ENCODE assay signal across 2 cellular contexts in genomic region chr11:113895367-113896155, GRCh38.
TF ChIP-seq lines count a peak whose summit lies in the region.

No MANE protein-coding gene starts in this region.

TF ChIP-seq in SK-N-SH treated with all-trans-retinoic acid at 6 μM for 48 hours, 23 proteins besides CTCF, POLR2A, EP300 and RAD21 (continued from another document):
- TF ChIP-seq ZNF70 (CRISPR knock-in tag; IDR thresholded peaks at IDR 0.05), result no peak
- no peak for TF ChIP-seq OSR1 (CRISPR knock-in tag; IDR thresholded peaks at IDR 0.05)
- no peak for TF ChIP-seq TOX (CRISPR knock-in tag; IDR thresholded peaks at IDR 0.05; ENCODE audit: borderline replicate concordance)
- no peak for TF ChIP-seq CSRNP3 (CRISPR knock-in tag; IDR thresholded peaks at IDR 0.05)
- TF ChIP-seq, protein P1, sequence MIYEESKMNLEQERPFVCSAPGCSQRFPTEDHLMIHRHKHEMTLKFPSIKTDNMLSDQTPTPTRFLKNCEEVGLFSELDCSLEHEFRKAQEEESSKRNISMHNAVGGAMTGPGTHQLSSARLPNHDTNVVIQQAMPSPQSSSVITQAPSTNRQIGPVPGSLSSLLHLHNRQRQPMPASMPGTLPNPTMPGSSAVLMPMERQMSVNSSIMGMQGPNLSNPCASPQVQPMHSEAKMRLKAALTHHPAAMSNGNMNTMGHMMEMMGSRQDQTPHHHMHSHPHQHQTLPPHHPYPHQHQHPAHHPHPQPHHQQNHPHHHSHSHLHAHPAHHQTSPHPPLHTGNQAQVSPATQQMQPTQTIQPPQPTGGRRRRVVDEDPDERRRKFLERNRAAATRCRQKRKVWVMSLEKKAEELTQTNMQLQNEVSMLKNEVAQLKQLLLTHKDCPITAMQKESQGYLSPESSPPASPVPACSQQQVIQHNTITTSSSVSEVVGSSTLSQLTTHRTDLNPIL (CRISPR knock-in tag; IDR thresholded peaks at IDR 0.05; ENCODE audit: low read depth), result no peak
- TF ChIP-seq ZFP30 (CRISPR knock-in tag; IDR thresholded peaks at IDR 0.05), result no peak
- no peak for TF ChIP-seq PPARA (CRISPR knock-in tag; IDR thresholded peaks at IDR 0.05; ENCODE audit: borderline replicate concordance)
- TF ChIP-seq BACH2 (CRISPR knock-in tag; IDR thresholded peaks at IDR 0.05; ENCODE audit: borderline replicate concordance), result no peak
TF ChIP-seq in SK-N-SH treated with all-trans-retinoic acid at 6 μM for 48 hours: peak in this region for 0.

TF ChIP-seq in SK-N-SH, 30 proteins besides CTCF, POLR2A, EP300 and RAD21:
- TF ChIP-seq USF2 (IDR thresholded peaks at IDR 0.05; ENCODE audit: borderline replicate concordance, low read depth, low read length) (no peak), TAF1 (IDR thresholded peaks at IDR 0.05; ENCODE audit: borderline replicate concordance, low read depth, low read length) (no peak), SIN3A (IDR thresholded peaks at IDR 0.05; ENCODE audit: borderline replicate concordance, low read depth, low read length) (no peak), SMC3 (IDR thresholded peaks at IDR 0.05; ENCODE audit: low read depth, low read length) (no peak), MEF2A (IDR thresholded peaks at IDR 0.05; ENCODE audit: borderline replicate concordance, low read depth) (no peak), NRF1 (IDR thresholded peaks at IDR 0.05; ENCODE audit: low read depth, low read length) (no peak), MXI1 (IDR thresholded peaks at IDR 0.05; ENCODE audit: low read depth, low read length) (no peak), TCF12 (IDR thresholded peaks at IDR 0.05) (no peak), MAX (IDR thresholded peaks at IDR 0.05; ENCODE audit: low read depth) (no peak), RCOR1 (IDR thresholded peaks at IDR 0.05; ENCODE audit: low read length) (no peak)
- TF ChIP-seq, protein P2, sequence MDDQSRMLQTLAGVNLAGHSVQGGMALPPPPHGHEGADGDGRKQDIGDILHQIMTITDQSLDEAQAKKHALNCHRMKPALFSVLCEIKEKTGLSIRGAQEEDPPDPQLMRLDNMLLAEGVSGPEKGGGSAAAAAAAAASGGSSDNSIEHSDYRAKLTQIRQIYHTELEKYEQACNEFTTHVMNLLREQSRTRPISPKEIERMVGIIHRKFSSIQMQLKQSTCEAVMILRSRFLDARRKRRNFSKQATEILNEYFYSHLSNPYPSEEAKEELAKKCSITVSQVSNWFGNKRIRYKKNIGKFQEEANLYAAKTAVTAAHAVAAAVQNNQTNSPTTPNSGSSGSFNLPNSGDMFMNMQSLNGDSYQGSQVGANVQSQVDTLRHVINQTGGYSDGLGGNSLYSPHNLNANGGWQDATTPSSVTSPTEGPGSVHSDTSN (IDR thresholded peaks at IDR 0.05), result no peak
- TF ChIP-seq, protein P3, sequence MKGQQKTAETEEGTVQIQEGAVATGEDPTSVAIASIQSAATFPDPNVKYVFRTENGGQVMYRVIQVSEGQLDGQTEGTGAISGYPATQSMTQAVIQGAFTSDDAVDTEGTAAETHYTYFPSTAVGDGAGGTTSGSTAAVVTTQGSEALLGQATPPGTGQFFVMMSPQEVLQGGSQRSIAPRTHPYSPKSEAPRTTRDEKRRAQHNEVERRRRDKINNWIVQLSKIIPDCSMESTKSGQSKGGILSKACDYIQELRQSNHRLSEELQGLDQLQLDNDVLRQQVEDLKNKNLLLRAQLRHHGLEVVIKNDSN (IDR thresholded peaks at IDR 0.05; ENCODE audit: borderline replicate concordance, low read depth), result no peak
TF ChIP-seq in SK-N-SH: peak in this region for 0.
